Comparison of ENCODE assay signal across 8 cellular contexts in the genomic region with DNA sequence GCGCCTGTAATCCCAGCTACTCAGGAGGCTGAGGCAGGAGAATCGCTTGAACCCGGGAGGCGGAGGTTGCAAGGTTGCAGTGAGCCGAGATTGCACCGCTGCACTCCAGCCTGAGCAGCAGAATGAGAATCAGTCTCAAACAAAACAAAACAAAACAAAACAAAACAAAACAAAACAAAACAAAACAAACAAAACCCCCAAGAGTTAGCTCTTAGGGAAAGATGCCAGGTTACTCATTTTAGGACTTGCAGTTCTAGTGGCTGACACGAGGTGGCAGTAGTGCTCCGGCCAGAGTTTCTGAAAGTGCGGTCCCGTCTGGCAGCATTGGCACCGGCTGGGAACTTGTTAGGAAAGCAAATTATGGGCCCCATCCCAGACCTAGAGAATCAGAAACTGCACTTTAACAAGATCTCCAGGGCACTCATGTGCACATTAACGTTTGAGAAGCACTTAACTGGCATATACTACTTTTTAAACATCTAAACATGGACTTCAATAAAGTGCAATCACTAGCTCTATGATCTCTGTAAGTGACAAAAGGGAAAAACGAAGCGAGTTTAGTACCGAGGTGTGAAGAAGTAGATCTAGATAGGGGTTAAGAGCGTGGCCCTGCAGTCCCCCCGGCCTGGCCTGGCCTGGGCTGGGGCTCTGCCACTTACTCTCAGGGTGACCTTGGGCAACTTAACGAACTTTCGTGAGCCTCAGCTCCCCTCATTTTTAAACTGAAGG. TPM values are rescaled to one million over a fixed set of nuclear protein-coding genes. Genes with fewer than 3 reads are reported as not detected.
DNase-seq lines count a peak whose midpoint lies in the region; ATAC-seq and TF ChIP-seq lines count a peak whose summit lies in the region.

No MANE protein-coding gene starts in this region.

- H3K27me3 ChIP-seq in SK-N-SH (ENCODE audit: insufficient read depth) (peaks cover 3% of the 10 kb centered on the region; the same call in 1 of the 2 replicates), upper lobe of right lung (no peaks in the 10 kb centered on the region)

- TF ChIP-seq RAD21 in Ishikawa (IDR thresholded peaks at IDR 0.05; ENCODE audit: low read depth) (peak; percentile 99), SK-N-SH (IDR thresholded peaks at IDR 0.05; ENCODE audit: low read length) (peak; percentile 99)

- DNase-seq in DMS 273 (lab: John Stamatoyannopoulos, UW; ENCODE audit: unreplicated experiment) (peak; percentile 85), SK-N-SH (peak; percentile 77), Right ventricle myocardium inferior (ENCODE audit: missing footprints) (peak; percentile 91), progenitor cell of endocrine pancreas (ENCODE audit: low spot score, unreplicated experiment) (peak; percentile 68), upper lobe of right lung (peak; percentile 85), cerebellar nuclear complex (lab: John Stamatoyannopoulos, UW) (no peak)
- peak; percentile 74 for DNase-seq in activated naive CD4-positive, alpha-beta T cell treated with anti-CD3 and anti-CD28 coated beads, Interleukin-2, amount 50 U/mL, for 16 hours

- no peak overlapping the region for H3K4me2 ChIP-seq in SK-N-SH

- H3K9ac ChIP-seq in SK-N-SH, result no peak overlapping the region

- H3K9me3 ChIP-seq in SK-N-SH, result no peaks in the 10 kb centered on the region
- no peaks in the 10 kb centered on the region for H3K9me3 ChIP-seq in upper lobe of right lung

- no peak overlapping the region for H2AFZ ChIP-seq in SK-N-SH (ENCODE audit: low read depth)

- intact Hi-C loops in Right ventricle myocardium inferior (cut with DNase I), result loop anchor here (1.0 kb wide), 1 partner anchor 83 kb away; no protein-coding TSS in a partner anchor
- intact Hi-C loops in upper lobe of right lung (cut with DNase I), result loop anchor here (5.0 kb wide), 1 partner anchor 82 kb away; no protein-coding TSS in a partner anchor

- TF ChIP-seq EP300 in Ishikawa (IDR thresholded peaks at IDR 0.05; ENCODE audit: borderline replicate concordance) (no peak), SK-N-SH (IDR thresholded peaks at IDR 0.05; ENCODE audit: borderline replicate concordance in 1 of 2, low read depth in 1 of 2, low read length in 1 of 2) (no peak)

- H3K27ac ChIP-seq in SK-N-SH (ENCODE audit: low read depth in 2 of 2, low read length in 1 of 2) (no peak overlapping the region), upper lobe of right lung (no peak overlapping the region)

- peak; percentile 77 for ATAC-seq in Right ventricle myocardium inferior
- ATAC-seq in upper lobe of right lung, result peak; percentile 92

- no peaks in the 10 kb centered on the region for H3K79me2 ChIP-seq in SK-N-SH (ENCODE audit: insufficient read depth)

- no peaks in the 10 kb centered on the region for H3K4me1 ChIP-seq in SK-N-SH (ENCODE audit: control insufficient read depth in 1 of 2, insufficient read depth in 2 of 2, low read depth in 1 of 2, low read length in 1 of 2)
- H3K4me1 ChIP-seq in upper lobe of right lung, result peaks cover 15% of the 10 kb centered on the region

- H3K9me2 ChIP-seq in SK-N-SH, result no peaks in the 10 kb centered on the region

- H3K4me1 Mint-ChIP-seq in progenitor cell of endocrine pancreas (ENCODE audit: low read depth), result peaks cover 5% of the 10 kb centered on the region

- CTCF ChIA-PET in SK-N-SH (lab: Yijun Ruan, JAX), result interaction anchor here (0.6 to 12.3 kb wide), 60 partner anchors 9 to 559 kb away, joined by 3 to 436 read pairs (median 7); partner anchors contain the start of genes TNFRSF1B, TNFRSF8 and VPS13D

- POLR2A ChIA-PET in SK-N-SH (lab: Yijun Ruan, JAX), result interaction anchor here (0.6 to 1.4 kb wide), 2 partner anchors 217 to 401 kb away, joined by 3 to 5 read pairs; no protein-coding TSS in a partner anchor

- H3K4me3 ChIP-seq in SK-N-SH (ENCODE audit: low read depth in 2 of 2, low read length in 1 of 2), result peak overlapping the region in 1 of 2 experiments; percentile 14; a peak in 1 of 4 replicates
- no peak overlapping the region for H3K4me3 ChIP-seq in upper lobe of right lung

- TF ChIP-seq CTCF in SK-N-SH (IDR thresholded peaks at IDR 0.05) (peak; percentile 95), progenitor cell of endocrine pancreas (IDR thresholded peaks at IDR 0.05; ENCODE audit: unreplicated experiment) (peak; percentile 94), upper lobe of right lung (IDR thresholded peaks at IDR 0.05) (peak; percentile 93)

- H3K4me3 Mint-ChIP-seq in progenitor cell of endocrine pancreas (ENCODE audit: low read depth), result no peak overlapping the region

- no peaks in the 10 kb centered on the region for H4K20me1 ChIP-seq in SK-N-SH (ENCODE audit: insufficient read depth)

- no peaks in the 10 kb centered on the region for H3K36me3 ChIP-seq in SK-N-SH (replicated peaks in 1 of 2; ENCODE audit: control insufficient read depth in 1 of 2, insufficient read depth in 2 of 2, low read length in 1 of 2)
- no peaks in the 10 kb centered on the region for H3K36me3 ChIP-seq in upper lobe of right lung

- H3K9me3 Mint-ChIP-seq in progenitor cell of endocrine pancreas (ENCODE audit: low read depth), result no peaks in the 10 kb centered on the region

- H3K27me3 Mint-ChIP-seq in progenitor cell of endocrine pancreas, result peaks cover 18% of the 10 kb centered on the region

- H3K27ac Mint-ChIP-seq in progenitor cell of endocrine pancreas, result peak overlapping the region; percentile 72

- 42% methylated on average over 19 of the region's 19 CpGs for WGBS in SK-N-SH (ENCODE audit: low lambda C conversion rate)

- no peaks in the 10 kb centered on the region for H3F3A ChIP-seq in SK-N-SH (replicated peaks; ENCODE audit: insufficient read depth)

- no peaks in the 10 kb centered on the region for H3K36me3 Mint-ChIP-seq in progenitor cell of endocrine pancreas (ENCODE audit: insufficient read depth)

TF ChIP-seq in Ishikawa, 13 proteins besides CTCF, POLR2A, EP300 and RAD21 (continues in another document):
- TF ChIP-seq TCF12 (IDR thresholded peaks at IDR 0.05; ENCODE audit: low read depth), result no peak
- TF ChIP-seq EGR1 (IDR thresholded peaks at IDR 0.05), result no peak
- no peak for TF ChIP-seq USF1 (IDR thresholded peaks at IDR 0.05)
- no peak for TF ChIP-seq ZBTB7A (IDR thresholded peaks at IDR 0.05; ENCODE audit: low read depth)
- TF ChIP-seq TEAD4 (IDR thresholded peaks at IDR 0.05), result no peak
- no peak for TF ChIP-seq CREB1 (IDR thresholded peaks at IDR 0.05; ENCODE audit: low read depth)
- TF ChIP-seq TAF1 (IDR thresholded peaks at IDR 0.05; ENCODE audit: low read depth), result no peak
- no peak for TF ChIP-seq NFIC (IDR thresholded peaks at IDR 0.05)

TF ChIP-seq in SK-N-SH, 30 proteins besides CTCF, POLR2A, EP300 and RAD21 (continues in another document):
- no peak for TF ChIP-seq RCOR1 (IDR thresholded peaks at IDR 0.05; ENCODE audit: low read length)
- TF ChIP-seq TCF12 (IDR thresholded peaks at IDR 0.05), result no peak
- TF ChIP-seq SMC3 (IDR thresholded peaks at IDR 0.05; ENCODE audit: low read depth, low read length), result peak; percentile 99
- no peak for TF ChIP-seq ELF1 (IDR thresholded peaks at IDR 0.05)
- TF ChIP-seq USF2 (IDR thresholded peaks at IDR 0.05; ENCODE audit: borderline replicate concordance, low read depth, low read length), result no peak
- TF ChIP-seq FOSL2 (IDR thresholded peaks at IDR 0.05; ENCODE audit: borderline replicate concordance, low read depth), result no peak
- TF ChIP-seq, protein P1, sequence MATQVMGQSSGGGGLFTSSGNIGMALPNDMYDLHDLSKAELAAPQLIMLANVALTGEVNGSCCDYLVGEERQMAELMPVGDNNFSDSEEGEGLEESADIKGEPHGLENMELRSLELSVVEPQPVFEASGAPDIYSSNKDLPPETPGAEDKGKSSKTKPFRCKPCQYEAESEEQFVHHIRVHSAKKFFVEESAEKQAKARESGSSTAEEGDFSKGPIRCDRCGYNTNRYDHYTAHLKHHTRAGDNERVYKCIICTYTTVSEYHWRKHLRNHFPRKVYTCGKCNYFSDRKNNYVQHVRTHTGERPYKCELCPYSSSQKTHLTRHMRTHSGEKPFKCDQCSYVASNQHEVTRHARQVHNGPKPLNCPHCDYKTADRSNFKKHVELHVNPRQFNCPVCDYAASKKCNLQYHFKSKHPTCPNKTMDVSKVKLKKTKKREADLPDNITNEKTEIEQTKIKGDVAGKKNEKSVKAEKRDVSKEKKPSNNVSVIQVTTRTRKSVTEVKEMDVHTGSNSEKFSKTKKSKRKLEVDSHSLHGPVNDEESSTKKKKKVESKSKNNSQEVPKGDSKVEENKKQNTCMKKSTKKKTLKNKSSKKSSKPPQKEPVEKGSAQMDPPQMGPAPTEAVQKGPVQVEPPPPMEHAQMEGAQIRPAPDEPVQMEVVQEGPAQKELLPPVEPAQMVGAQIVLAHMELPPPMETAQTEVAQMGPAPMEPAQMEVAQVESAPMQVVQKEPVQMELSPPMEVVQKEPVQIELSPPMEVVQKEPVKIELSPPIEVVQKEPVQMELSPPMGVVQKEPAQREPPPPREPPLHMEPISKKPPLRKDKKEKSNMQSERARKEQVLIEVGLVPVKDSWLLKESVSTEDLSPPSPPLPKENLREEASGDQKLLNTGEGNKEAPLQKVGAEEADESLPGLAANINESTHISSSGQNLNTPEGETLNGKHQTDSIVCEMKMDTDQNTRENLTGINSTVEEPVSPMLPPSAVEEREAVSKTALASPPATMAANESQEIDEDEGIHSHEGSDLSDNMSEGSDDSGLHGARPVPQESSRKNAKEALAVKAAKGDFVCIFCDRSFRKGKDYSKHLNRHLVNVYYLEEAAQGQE (IDR thresholded peaks at IDR 0.05; ENCODE audit: low read depth, low read length), result no peak
- no peak for TF ChIP-seq RXRA (IDR thresholded peaks at IDR 0.05; ENCODE audit: borderline replicate concordance, low read depth)
- TF ChIP-seq TEAD4 (IDR thresholded peaks at IDR 0.05; ENCODE audit: borderline replicate concordance, insufficient read depth), result no peak
- no peak for TF ChIP-seq SIN3A (IDR thresholded peaks at IDR 0.05; ENCODE audit: borderline replicate concordance, low read depth, low read length)
- TF ChIP-seq NRF1 (IDR thresholded peaks at IDR 0.05; ENCODE audit: low read depth, low read length), result peak; percentile 12; the same call in 1 of the 2 replicates

RNA-seq across cellular contexts. Expression of gene TNFRSF1B, which starts 41.9 kb away (rescaled TPM):
- 0.18 and 0.36 TPM in 2 replicates for polyA plus RNA-seq in SK-N-SH (2012; rRNA removed)
- polyA plus RNA-seq in SK-N-SH (2012; cell fraction: cytosol; rRNA removed), result 0.14 and 0.21 TPM in 2 replicates
- 0.12 and 0.14 TPM in 2 replicates for polyA plus RNA-seq in SK-N-SH (2012; cell fraction: nucleus; rRNA removed)
- total RNA-seq in Right ventricle myocardium inferior (19.0 TPM), progenitor cell of endocrine pancreas (not detected in 2 replicates), upper lobe of right lung (62.4 TPM)

Comparison
In these comparisons a context has a peak if more than half of its experiments do, and no peak if none do; other contexts are left out.
1. DNase-seq: peak in DMS 273 (single experiment), SK-N-SH (single experiment), activated naive CD4-positive, alpha-beta T cell treated with anti-CD3 and anti-CD28 coated beads, Interleukin-2, amount 50 U/mL, for 16 hours (single experiment), Right ventricle myocardium inferior (single experiment), progenitor cell of endocrine pancreas (single experiment) and upper lobe of right lung (single experiment); none in cerebellar nuclear complex (0 of 2).
2. RNA of gene TNFRSF1B, which starts 41.9 kb away (total RNA-seq): 62.4 TPM in upper lobe of right lung (single experiment) and 19.0 TPM in Right ventricle myocardium inferior (single experiment); not detected in progenitor cell of endocrine pancreas; every median in the first group is over 10 times any median in the second.
3. Peak in every context shown above with its lines, with median percentiles within 50 percentile points of each other: CTCF ChIP-seq.